Comparison of ENCODE assay signal across 1 cellular context in the genomic region with DNA sequence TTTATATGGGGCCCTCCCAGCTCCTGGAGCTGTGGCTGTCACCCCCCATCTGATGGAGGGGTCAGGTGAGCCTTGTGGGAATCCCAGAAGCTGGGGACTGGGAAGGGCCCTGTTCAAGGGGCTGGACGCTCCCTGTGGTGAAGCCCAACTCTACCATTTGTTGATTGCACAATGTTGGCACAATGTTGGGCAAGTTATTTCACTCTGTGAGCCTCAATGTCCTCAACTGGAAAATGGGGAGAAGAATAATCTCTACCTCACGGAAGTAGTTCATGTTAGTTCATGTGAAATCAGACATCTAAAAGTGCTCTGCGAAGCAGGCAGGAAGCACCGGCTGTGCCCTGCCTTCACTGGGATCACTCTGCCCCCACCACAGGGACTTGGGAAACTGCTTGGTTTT.
TF ChIP-seq lines count a peak whose summit lies in the region.

No MANE protein-coding gene starts in this region.

TF ChIP-seq in HCT116, 20 proteins besides CTCF, POLR2A, EP300 and RAD21:
- TF ChIP-seq, protein P1, sequence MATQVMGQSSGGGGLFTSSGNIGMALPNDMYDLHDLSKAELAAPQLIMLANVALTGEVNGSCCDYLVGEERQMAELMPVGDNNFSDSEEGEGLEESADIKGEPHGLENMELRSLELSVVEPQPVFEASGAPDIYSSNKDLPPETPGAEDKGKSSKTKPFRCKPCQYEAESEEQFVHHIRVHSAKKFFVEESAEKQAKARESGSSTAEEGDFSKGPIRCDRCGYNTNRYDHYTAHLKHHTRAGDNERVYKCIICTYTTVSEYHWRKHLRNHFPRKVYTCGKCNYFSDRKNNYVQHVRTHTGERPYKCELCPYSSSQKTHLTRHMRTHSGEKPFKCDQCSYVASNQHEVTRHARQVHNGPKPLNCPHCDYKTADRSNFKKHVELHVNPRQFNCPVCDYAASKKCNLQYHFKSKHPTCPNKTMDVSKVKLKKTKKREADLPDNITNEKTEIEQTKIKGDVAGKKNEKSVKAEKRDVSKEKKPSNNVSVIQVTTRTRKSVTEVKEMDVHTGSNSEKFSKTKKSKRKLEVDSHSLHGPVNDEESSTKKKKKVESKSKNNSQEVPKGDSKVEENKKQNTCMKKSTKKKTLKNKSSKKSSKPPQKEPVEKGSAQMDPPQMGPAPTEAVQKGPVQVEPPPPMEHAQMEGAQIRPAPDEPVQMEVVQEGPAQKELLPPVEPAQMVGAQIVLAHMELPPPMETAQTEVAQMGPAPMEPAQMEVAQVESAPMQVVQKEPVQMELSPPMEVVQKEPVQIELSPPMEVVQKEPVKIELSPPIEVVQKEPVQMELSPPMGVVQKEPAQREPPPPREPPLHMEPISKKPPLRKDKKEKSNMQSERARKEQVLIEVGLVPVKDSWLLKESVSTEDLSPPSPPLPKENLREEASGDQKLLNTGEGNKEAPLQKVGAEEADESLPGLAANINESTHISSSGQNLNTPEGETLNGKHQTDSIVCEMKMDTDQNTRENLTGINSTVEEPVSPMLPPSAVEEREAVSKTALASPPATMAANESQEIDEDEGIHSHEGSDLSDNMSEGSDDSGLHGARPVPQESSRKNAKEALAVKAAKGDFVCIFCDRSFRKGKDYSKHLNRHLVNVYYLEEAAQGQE (IDR thresholded peaks at IDR 0.05; ENCODE audit: low read depth) = no peak
- TF ChIP-seq FOSL1 (IDR thresholded peaks at IDR 0.05; ENCODE audit: low read depth) = no peak
- TF ChIP-seq POLR2AphosphoS5 (IDR thresholded peaks at IDR 0.05; ENCODE audit: low read depth, low read length) = no peak
- TF ChIP-seq EZH2phosphoT487 (IDR thresholded peaks at IDR 0.05; ENCODE audit: borderline replicate concordance) = no peak
- TF ChIP-seq ZNF274 (IDR thresholded peaks at IDR 0.05; ENCODE audit: low read depth, low read length) = no peak
- TF ChIP-seq SRF (IDR thresholded peaks at IDR 0.05; ENCODE audit: low read depth) = no peak
- TF ChIP-seq SIN3A (IDR thresholded peaks at IDR 0.05; ENCODE audit: low read depth) = no peak
- TF ChIP-seq YY1 (IDR thresholded peaks at IDR 0.05; ENCODE audit: extremely low read depth, insufficient replicate concordance, low read depth, low read length) = no peak
- TF ChIP-seq JUND (IDR thresholded peaks at IDR 0.05) = no peak
- TF ChIP-seq CBX3 (IDR thresholded peaks at IDR 0.05; ENCODE audit: low read depth) = no peak
- no peak for TF ChIP-seq TCF7L2 (IDR thresholded peaks at IDR 0.05; ENCODE audit: borderline replicate concordance, extremely low read depth, insufficient read depth, insufficient read length)
- TF ChIP-seq, protein P2, sequence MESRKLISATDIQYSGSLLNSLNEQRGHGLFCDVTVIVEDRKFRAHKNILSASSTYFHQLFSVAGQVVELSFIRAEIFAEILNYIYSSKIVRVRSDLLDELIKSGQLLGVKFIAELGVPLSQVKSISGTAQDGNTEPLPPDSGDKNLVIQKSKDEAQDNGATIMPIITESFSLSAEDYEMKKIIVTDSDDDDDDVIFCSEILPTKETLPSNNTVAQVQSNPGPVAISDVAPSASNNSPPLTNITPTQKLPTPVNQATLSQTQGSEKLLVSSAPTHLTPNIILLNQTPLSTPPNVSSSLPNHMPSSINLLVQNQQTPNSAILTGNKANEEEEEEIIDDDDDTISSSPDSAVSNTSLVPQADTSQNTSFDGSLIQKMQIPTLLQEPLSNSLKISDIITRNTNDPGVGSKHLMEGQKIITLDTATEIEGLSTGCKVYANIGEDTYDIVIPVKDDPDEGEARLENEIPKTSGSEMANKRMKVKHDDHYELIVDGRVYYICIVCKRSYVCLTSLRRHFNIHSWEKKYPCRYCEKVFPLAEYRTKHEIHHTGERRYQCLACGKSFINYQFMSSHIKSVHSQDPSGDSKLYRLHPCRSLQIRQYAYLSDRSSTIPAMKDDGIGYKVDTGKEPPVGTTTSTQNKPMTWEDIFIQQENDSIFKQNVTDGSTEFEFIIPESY (IDR thresholded peaks at IDR 0.05; ENCODE audit: extremely low read depth, insufficient replicate concordance, low read length) = no peak
- no peak for TF ChIP-seq EZH2 (IDR thresholded peaks at IDR 0.05)
- no peak for TF ChIP-seq SP1 (IDR thresholded peaks at IDR 0.05; ENCODE audit: low read depth)
- no peak for TF ChIP-seq ZFX (IDR thresholded peaks at IDR 0.05)
